ENCODE assay signal across 1 cellular context in genomic region chr2:86413296-86414085, GRCh38.
A peak's percentile ranks its signal among the peaks of the same experiment; 100 is the strongest.
TF ChIP-seq lines count a peak whose summit lies in the region.

No MANE protein-coding gene starts in this region.

TF ChIP-seq in K562, 482 proteins besides CTCF, POLR2A, EP300 and RAD21 (continued from another document):
- peak; percentile 51; the same call in 1 of the 2 replicates for TF ChIP-seq PKNOX1 (IDR thresholded peaks at IDR 0.05)
- no peak for TF ChIP-seq ZNF707 (CRISPR knock-in tag; conservative IDR thresholded peaks at IDR 0.05)
- TF ChIP-seq POLR2B (IDR thresholded peaks at IDR 0.05; ENCODE audit: low read depth, partially characterized antibody), result no peak
- TF ChIP-seq SMAD2 (IDR thresholded peaks at IDR 0.05; ENCODE audit: low read depth, low read length), result no peak
- no peak for TF ChIP-seq EZH2 (IDR thresholded peaks at IDR 0.05; ENCODE audit: borderline replicate concordance, low read depth, low read length)
- no peak for TF ChIP-seq ZNF274 (IDR thresholded peaks at IDR 0.05; ENCODE audit: borderline replicate concordance, low read depth, low read length)
- TF ChIP-seq NFYB (IDR thresholded peaks at IDR 0.05; ENCODE audit: extremely low read depth, insufficient read length), result no peak
- TF ChIP-seq XRCC5 (IDR thresholded peaks at IDR 0.05; ENCODE audit: low read depth, low read length), result no peak
- no peak for TF ChIP-seq ZNF57 (CRISPR knock-in tag; IDR thresholded peaks at IDR 0.05)
- no peak for TF ChIP-seq MYBL2 (IDR thresholded peaks at IDR 0.05; ENCODE audit: low read depth)
- TF ChIP-seq MYBL2 (CRISPR knock-in tag; IDR thresholded peaks at IDR 0.05; ENCODE audit: borderline replicate concordance), result no peak
- no peak for TF ChIP-seq ATF6 (CRISPR knock-in tag; IDR thresholded peaks at IDR 0.05)
- no peak for TF ChIP-seq ZNF3 (CRISPR knock-in tag; IDR thresholded peaks at IDR 0.05)
